22 cellular contexts compared by ENCODE assay signal in the genomic region with DNA sequence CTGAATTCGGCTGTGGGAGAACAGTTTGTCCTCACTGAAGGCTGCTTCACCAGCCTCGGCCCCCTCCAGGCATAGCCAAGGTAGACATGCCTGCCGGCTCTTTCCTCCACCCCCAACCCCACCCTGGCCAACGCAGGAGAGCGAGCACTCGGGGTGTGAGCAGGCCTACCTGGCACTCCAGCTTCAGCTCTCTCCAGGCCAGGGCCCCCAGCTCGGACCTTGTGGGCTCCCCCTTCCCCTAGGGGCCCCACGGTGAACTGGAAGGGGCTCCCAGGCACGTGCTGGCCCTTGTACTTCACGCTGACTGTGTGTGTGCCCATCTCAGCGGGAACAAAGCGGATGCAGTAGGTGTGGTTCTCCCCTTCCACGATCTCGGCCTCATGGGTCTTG. TPM values are rescaled to one million over a fixed set of nuclear protein-coding genes. Genes with fewer than 3 reads are reported as not detected.
DNase-seq lines count a peak whose midpoint lies in the region; ATAC-seq lines count a peak whose summit lies in the region.
"Had no signal": no experiment of that assay in that cellular context is flagged by ENCODE, and none has a peak within 500 bp of the region (broad histone marks: within the 10 kb centered on the region; RNA-seq: fewer than 3 reads in every experiment).

No MANE protein-coding gene starts in this region.

- no peaks in the 10 kb centered on the region for H3K9me3 ChIP-seq in effector memory CD4-positive, alpha-beta T cell (ENCODE audit: control insufficient read depth, low read length)
- H3K9me3 ChIP-seq: SJCRH30, thyroid gland had no signal

- peak overlapping the region; percentile 53 for H3K27ac ChIP-seq in effector memory CD4-positive, alpha-beta T cell (ENCODE audit: insufficient read depth, low read length, poor library complexity, severe bottlenecking)
- H3K27ac ChIP-seq: C4-2B, SJCRH30, thyroid gland had no signal

- H3K27me3 Mint-ChIP-seq in activated CD4-positive, alpha-beta T cell treated with anti-CD3 and anti-CD28 coated beads, Interleukin-2, amount 10 ng/mL, durations not matched to agents 7 days and 5 days = no peaks in the 10 kb centered on the region
- H3K27me3 Mint-ChIP-seq in T-cell = no peaks in the 10 kb centered on the region
- H3K27me3 Mint-ChIP-seq in stimulated activated naive B cell treated with anti-CD40 and anti-IgM and Interleukin-4, amounts not matched to agents 10 μg/mL and 1 μg/mL and 100 μg/mL, for 72 hours = no peaks in the 10 kb centered on the region

- peak overlapping the region; percentile 8 for H3K4me3 ChIP-seq in effector memory CD4-positive, alpha-beta T cell (ENCODE audit: insufficient read depth, low read depth, low read length, poor library complexity, severe bottlenecking)
- H3K4me3 ChIP-seq: SJCRH30, thyroid gland had no signal

- CTCF ChIA-PET in activated CD4-positive, alpha-beta T cell treated with anti-CD3 and anti-CD28 coated beads, Interleukin-2, amount 10 ng/mL, durations not matched to agents 7 days and 5 days (lab: Charles Lee) = no interaction called here
- CTCF ChIA-PET in T-cell (lab: Charles Lee) = no interaction called here

- no peaks in the 10 kb centered on the region for H3K9me3 Mint-ChIP-seq in activated CD4-positive, alpha-beta T cell treated with anti-CD3 and anti-CD28 coated beads, Interleukin-2, amount 10 ng/mL, durations not matched to agents 7 days and 5 days
- no peaks in the 10 kb centered on the region for H3K9me3 Mint-ChIP-seq in T-cell
- no peaks in the 10 kb centered on the region for H3K9me3 Mint-ChIP-seq in stimulated activated naive B cell treated with anti-CD40 and anti-IgM and Interleukin-4, amounts not matched to agents 10 μg/mL and 1 μg/mL and 100 μg/mL, for 72 hours
- H3K9me3 Mint-ChIP-seq: activated T-cell treated with anti-CD3 and anti-CD28 coated beads, Interleukin-2, amount 50 U/mL, for 4 hours had no signal

- no peaks in the 10 kb centered on the region for H3K27me3 ChIP-seq in effector memory CD4-positive, alpha-beta T cell (replicated peaks; ENCODE audit: control insufficient read depth, insufficient read depth, low read length, poor library complexity, severe bottlenecking)
- H3K27me3 ChIP-seq: SJCRH30, thyroid gland had no signal

- no peak overlapping the region for H3K4me3 Mint-ChIP-seq in activated CD4-positive, alpha-beta T cell treated with anti-CD3 and anti-CD28 coated beads, Interleukin-2, amount 10 ng/mL, durations not matched to agents 7 days and 5 days
- H3K4me3 Mint-ChIP-seq in T-cell = peak overlapping the region in 1 of 3 donors; percentile 64
- H3K4me3 Mint-ChIP-seq in stimulated activated naive B cell treated with anti-CD40 and anti-IgM and Interleukin-4, amounts not matched to agents 10 μg/mL and 1 μg/mL and 100 μg/mL, for 72 hours = no peak overlapping the region
- H3K4me3 Mint-ChIP-seq: activated T-cell treated with anti-CD3 and anti-CD28 coated beads, Interleukin-2, amount 50 U/mL, for 4 hours; nephron progenitor cell had no signal

- POLR2A ChIA-PET in activated CD4-positive, alpha-beta T cell treated with anti-CD3 and anti-CD28 coated beads, Interleukin-2, amount 10 ng/mL, durations not matched to agents 7 days and 5 days (lab: Charles Lee) = no interaction called here
- POLR2A ChIA-PET in T-cell (lab: Charles Lee) = no interaction called here

- ATAC-seq in T-cell (replicated peaks in 1 of 4) = no peak
- ATAC-seq in stimulated activated naive B cell treated with anti-CD40 and anti-IgM and Interleukin-4, amounts not matched to agents 10 μg/mL and 1 μg/mL and 100 μg/mL, for 72 hours (replicated peaks) = no peak
- no peak for ATAC-seq in GM18870 (IDR thresholded peaks at IDR 0.05; ENCODE audit: unreplicated experiment)

- peaks cover 77% of the 10 kb centered on the region for H3K36me3 ChIP-seq in effector memory CD4-positive, alpha-beta T cell (ENCODE audit: control insufficient read depth, insufficient read depth, low read length)

- H3K36me3 Mint-ChIP-seq in activated CD4-positive, alpha-beta T cell treated with anti-CD3 and anti-CD28 coated beads, Interleukin-2, amount 10 ng/mL, durations not matched to agents 7 days and 5 days (ENCODE audit: low read depth) = peaks cover 20% of the 10 kb centered on the region
- H3K36me3 Mint-ChIP-seq in T-cell = peaks cover 4% of the 10 kb centered on the region
- H3K36me3 Mint-ChIP-seq in stimulated activated naive B cell treated with anti-CD40 and anti-IgM and Interleukin-4, amounts not matched to agents 10 μg/mL and 1 μg/mL and 100 μg/mL, for 72 hours = peaks cover 29 to 44% of the 10 kb centered on the region in 2 donors

- peak overlapping the region; percentile 69 for H3K27ac Mint-ChIP-seq in activated CD4-positive, alpha-beta T cell treated with anti-CD3 and anti-CD28 coated beads, Interleukin-2, amount 10 ng/mL, durations not matched to agents 7 days and 5 days
- peak overlapping the region; percentile 73 to 92 for H3K27ac Mint-ChIP-seq in T-cell
- peak overlapping the region; percentile 17 for H3K27ac Mint-ChIP-seq in stimulated activated naive B cell treated with anti-CD40 and anti-IgM and Interleukin-4, amounts not matched to agents 10 μg/mL and 1 μg/mL and 100 μg/mL, for 72 hours
- H3K27ac Mint-ChIP-seq: nephron progenitor cell had no signal

- peaks cover 86% of the 10 kb centered on the region for H3K4me1 ChIP-seq in effector memory CD4-positive, alpha-beta T cell (ENCODE audit: control insufficient read depth, insufficient read depth, low read length, poor library complexity, severe bottlenecking)
- H3K4me1 ChIP-seq: SJCRH30, thyroid gland had no signal

- H3K4me1 Mint-ChIP-seq in activated CD4-positive, alpha-beta T cell treated with anti-CD3 and anti-CD28 coated beads, Interleukin-2, amount 10 ng/mL, durations not matched to agents 7 days and 5 days = peaks cover 60% of the 10 kb centered on the region
- peaks cover 32 to 80% (median 51%) of the 10 kb centered on the region in 3 donors for H3K4me1 Mint-ChIP-seq in T-cell
- H3K4me1 Mint-ChIP-seq in stimulated activated naive B cell treated with anti-CD40 and anti-IgM and Interleukin-4, amounts not matched to agents 10 μg/mL and 1 μg/mL and 100 μg/mL, for 72 hours = peaks cover 26 to 30% of the 10 kb centered on the region in 2 donors

- no peak for DNase-seq in activated CD4-positive, alpha-beta T cell treated with anti-CD3 and anti-CD28 coated beads, Interleukin-2, amount 10 ng/mL, durations not matched to agents 7 days and 5 days
- DNase-seq in activated CD4-positive, alpha-beta T cell treated with anti-CD3 and anti-CD28 coated beads, Interleukin-2, amount 50 U/mL, for 48 hours = no peak
- DNase-seq in T-cell (no peak), occipital lobe (lab: John Stamatoyannopoulos, UW) (no peak)
- no peak for DNase-seq in effector memory CD4-positive, alpha-beta T cell
- no peak for DNase-seq in stimulated activated naive B cell treated with anti-CD40 and anti-IgM and Interleukin-4, amounts not matched to agents 10 μg/mL and 1 μg/mL and 100 μg/mL, for 72 hours
- no peak for DNase-seq in stimulated activated CD8-positive, alpha-beta memory T cell treated with anti-CD3 and anti-CD28 coated beads, Interleukin-4, amount 100 ng/mL, for 48 hours
- DNase-seq: 8988T; activated T-cell treated with anti-CD3 and anti-CD28 coated beads, Interleukin-2, amount 50 U/mL, for 4 hours; amygdala; DMS79; NCI-H2029; NCI-H510A; nephron progenitor cell; SJCRH30; thyroid gland had no signal

RNA-seq across cellular contexts. Expression of gene FLNA, which starts 22.4 kb away (rescaled TPM):
- total RNA-seq in activated CD4-positive, alpha-beta T cell treated with anti-CD3 and anti-CD28 coated beads, Interleukin-2, amount 10 ng/mL, durations not matched to agents 7 days and 5 days = 1,000 to 10,000 TPM; 1,440 to 1,524 TPM
- total RNA-seq in T-cell = 1,000 to 10,000 TPM in 4 of 5 donors, 100 to 1,000 TPM in 1; 893 to 1,483 (median 1,268) TPM
- 73.0 TPM for total RNA-seq in occipital lobe

RNA-seq across cellular contexts. Expression of gene EMD, which starts 27.1 kb away (rescaled TPM):
- 10 to 100 TPM; 52.1 to 59.9 TPM for total RNA-seq in activated CD4-positive, alpha-beta T cell treated with anti-CD3 and anti-CD28 coated beads, Interleukin-2, amount 10 ng/mL, durations not matched to agents 7 days and 5 days
- total RNA-seq in T-cell = 100 to 1,000 TPM in 2 of 5 donors, 10 to 100 TPM in 3; 73.4 to 136 (median 80.4) TPM
- 17.2 TPM for total RNA-seq in occipital lobe

RNA-seq across cellular contexts. Expression of gene RPL10, which starts 46.2 kb away (rescaled TPM):
- 1,000 to 10,000 TPM; 1,884 to 2,727 TPM for total RNA-seq in activated CD4-positive, alpha-beta T cell treated with anti-CD3 and anti-CD28 coated beads, Interleukin-2, amount 10 ng/mL, durations not matched to agents 7 days and 5 days
- total RNA-seq in T-cell = 1,000 to 10,000 TPM; 5,175 to 6,006 (median 5,765) TPM
- total RNA-seq in occipital lobe = 2,213 TPM

RNA-seq across cellular contexts. Expression of gene TKTL1, which starts 56.4 kb away (rescaled TPM):
- 1 to 10 TPM; 4.2 to 5.2 TPM for total RNA-seq in activated CD4-positive, alpha-beta T cell treated with anti-CD3 and anti-CD28 coated beads, Interleukin-2, amount 10 ng/mL, durations not matched to agents 7 days and 5 days
- total RNA-seq in T-cell (1 to 10 TPM in 4 of 5 donors, under 1 TPM in 1; 0.60 to 5.5 (median 1.3) TPM), occipital lobe (2.5 TPM)
- total RNA-seq: activated T-cell treated with anti-CD3 and anti-CD28 coated beads, Interleukin-2, amount 50 U/mL, for 4 hours; chondrocyte; fibroblast of villous mesenchyme; MCF 10A; pulmonary artery endothelial cell had no signal

RNA-seq across cellular contexts. Expression of gene DNASE1L1, which starts 57.0 kb away (rescaled TPM):
- total RNA-seq in activated CD4-positive, alpha-beta T cell treated with anti-CD3 and anti-CD28 coated beads, Interleukin-2, amount 10 ng/mL, durations not matched to agents 7 days and 5 days = 10 to 100 TPM; 21.8 to 24.3 TPM
- total RNA-seq in T-cell = 10 to 100 TPM; 22.6 to 31.3 (median 25.5) TPM
- 4.4 TPM for total RNA-seq in occipital lobe

Comparison
In these comparisons a context has a peak if more than half of its experiments do, and no peak if none do; other contexts are left out.
1. H3K27ac Mint-ChIP-seq: peak in every context shown above with its lines; median percentile 82 in T-cell; 69 in activated CD4-positive, alpha-beta T cell treated with anti-CD3 and anti-CD28 coated beads, Interleukin-2, amount 10 ng/mL, durations not matched to agents 7 days and 5 days; 17 in stimulated activated naive B cell treated with anti-CD40 and anti-IgM and Interleukin-4, amounts not matched to agents 10 μg/mL and 1 μg/mL and 100 μg/mL, for 72 hours.
2. RNA of gene FLNA, which starts 22.4 kb away (total RNA-seq): 1,440 to 1,524 TPM in activated CD4-positive, alpha-beta T cell treated with anti-CD3 and anti-CD28 coated beads, Interleukin-2, amount 10 ng/mL, durations not matched to agents 7 days and 5 days and 893 to 1,483 TPM in T-cell; 73.0 TPM in occipital lobe (single experiment); every median in the first group is over 10 times any median in the second.